ENCODE assay signal across 8 cellular contexts in the genomic region with DNA sequence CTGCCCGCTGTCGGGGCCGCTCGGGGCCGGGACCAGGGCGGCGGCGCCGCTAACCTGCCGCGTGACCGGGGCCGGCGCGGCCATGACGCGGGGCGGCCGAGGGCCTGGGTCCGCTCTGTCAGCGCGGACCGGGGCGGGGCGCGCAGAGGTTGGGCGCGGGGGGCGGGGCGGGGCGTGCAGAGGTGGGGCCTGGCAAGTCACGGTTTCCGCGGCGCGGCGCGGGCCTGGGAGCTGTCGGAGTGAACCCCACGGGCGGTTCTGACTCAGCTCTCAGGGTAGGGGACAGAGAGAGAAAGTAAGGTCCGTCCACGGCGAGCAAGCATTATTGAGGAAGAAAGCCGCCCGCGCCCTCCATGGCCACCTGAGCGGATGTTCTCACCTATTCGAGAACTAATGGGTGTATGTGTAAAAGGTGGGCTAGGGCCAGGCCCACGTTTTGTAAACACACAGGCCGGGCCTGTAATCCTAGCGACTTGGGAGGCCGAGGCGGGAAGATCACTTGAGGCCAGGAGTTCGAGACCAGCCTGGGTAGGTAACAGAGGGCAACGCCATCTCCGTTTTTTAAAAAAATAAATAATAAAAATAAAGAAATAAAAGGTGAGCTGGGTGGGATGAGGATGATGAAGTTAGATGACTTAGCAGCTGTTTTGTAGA. TPM values are rescaled to one million over a fixed set of nuclear protein-coding genes. Genes with fewer than 3 reads are reported as not detected.
DNase-seq lines count a peak whose midpoint lies in the region; ATAC-seq and TF ChIP-seq lines count a peak whose summit lies in the region.

A gene with protein sequence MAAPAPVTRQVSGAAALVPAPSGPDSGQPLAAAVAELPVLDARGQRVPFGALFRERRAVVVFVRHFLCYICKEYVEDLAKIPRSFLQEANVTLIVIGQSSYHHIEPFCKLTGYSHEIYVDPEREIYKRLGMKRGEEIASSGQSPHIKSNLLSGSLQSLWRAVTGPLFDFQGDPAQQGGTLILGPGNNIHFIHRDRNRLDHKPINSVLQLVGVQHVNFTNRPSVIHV (minus strand): TSS at position 120 of the 654 bp plus-strand sequence. CDS start 36 bp downstream, at position 84.

- peaks cover 0 to 8% of the 10 kb centered on the region in 2 donors for H3K36me3 ChIP-seq in duodenal mucosa (ENCODE audit: control insufficient read depth in 1 of 2, insufficient read depth in 2 of 2, low read length in 2 of 2)
- peaks cover 17% of the 10 kb centered on the region for H3K36me3 ChIP-seq in lower lobe of right lung

- H3K4me1 Mint-ChIP-seq in activated CD4-positive, alpha-beta memory T cell treated with anti-CD3 and anti-CD28 coated beads, Interleukin-2, amount 10 ng/mL, durations not matched to agents 7 days and 5 days, result peaks cover 17% of the 10 kb centered on the region

- peaks cover 3% of the 10 kb centered on the region for H3K27me3 Mint-ChIP-seq in activated CD4-positive, alpha-beta memory T cell treated with anti-CD3 and anti-CD28 coated beads, Interleukin-2, amount 10 ng/mL, durations not matched to agents 7 days and 5 days

- H3K4me1 ChIP-seq in duodenal mucosa (ENCODE audit: control insufficient read depth in 1 of 2, insufficient read depth in 2 of 2, low read length in 2 of 2), result peaks cover 10 to 11% of the 10 kb centered on the region in 2 donors
- H3K4me1 ChIP-seq in lower lobe of right lung, result peaks cover 28% of the 10 kb centered on the region

- peak within 1 kb of the TSS; percentile 73 to 77 for H3K4me3 ChIP-seq in duodenal mucosa (ENCODE audit: low read depth in 1 of 2, low read length in 2 of 2)
- peak within 1 kb of the TSS; percentile 72 for H3K4me3 ChIP-seq in lower lobe of right lung

- H3K4me3 Mint-ChIP-seq in activated CD4-positive, alpha-beta memory T cell treated with anti-CD3 and anti-CD28 coated beads, Interleukin-2, amount 10 ng/mL, durations not matched to agents 7 days and 5 days, result peak within 1 kb of the TSS; percentile 90

- H3K9me3 Mint-ChIP-seq in activated CD4-positive, alpha-beta memory T cell treated with anti-CD3 and anti-CD28 coated beads, Interleukin-2, amount 10 ng/mL, durations not matched to agents 7 days and 5 days, result no peaks in the 10 kb centered on the region

- ATAC-seq in GM18511 (IDR thresholded peaks at IDR 0.05; ENCODE audit: unreplicated experiment), result peak; percentile 80
- peak; percentile 84 for ATAC-seq in HG02642 (IDR thresholded peaks at IDR 0.05; ENCODE audit: poor library complexity, unreplicated experiment)
- ATAC-seq in lower lobe of right lung, result peak; percentile 89 to 93
- no peak for ATAC-seq in HG03469 (IDR thresholded peaks at IDR 0.05; ENCODE audit: unreplicated experiment)

- peak within 1 kb of the TSS; percentile 65 to 71 for H3K9ac ChIP-seq in duodenal mucosa (ENCODE audit: low read depth in 1 of 2, low read length in 2 of 2)

- H3K27ac Mint-ChIP-seq in activated CD4-positive, alpha-beta memory T cell treated with anti-CD3 and anti-CD28 coated beads, Interleukin-2, amount 10 ng/mL, durations not matched to agents 7 days and 5 days, result peak within 1 kb of the TSS; percentile 82

- H3K9me3 ChIP-seq in duodenal mucosa (ENCODE audit: control insufficient read depth in 1 of 2, low read length in 2 of 2) (no peaks in the 10 kb centered on the region), lower lobe of right lung (no peaks in the 10 kb centered on the region)

- H3K36me3 Mint-ChIP-seq in activated CD4-positive, alpha-beta memory T cell treated with anti-CD3 and anti-CD28 coated beads, Interleukin-2, amount 10 ng/mL, durations not matched to agents 7 days and 5 days (ENCODE audit: low read depth), result peaks cover 12% of the 10 kb centered on the region

- DNase-seq in NCI-H345 (lab: John Stamatoyannopoulos, UW) (peak; percentile 75), lower lobe of right lung (peak; percentile 91)
- peak; percentile 84 for DNase-seq in activated CD4-positive, alpha-beta memory T cell treated with anti-CD3 and anti-CD28 coated beads, Interleukin-2, amount 10 ng/mL, durations not matched to agents 7 days and 5 days
- DNase-seq in stimulated activated CD4-positive, alpha-beta T cell treated with anti-CD3 and anti-CD28 coated beads, TNF-alpha, amount 100 ng/mL, for 1 hour (ENCODE audit: low read depth in 3 of 3, low spot score in 1 of 3), result peak; percentile 51 to 72 (median 67)

- no peak for TF ChIP-seq CTCF in lower lobe of right lung (IDR thresholded peaks at IDR 0.05)

- POLR2A ChIA-PET in activated CD4-positive, alpha-beta memory T cell treated with anti-CD3 and anti-CD28 coated beads, Interleukin-2, amount 10 ng/mL, durations not matched to agents 7 days and 5 days (lab: Charles Lee), result interaction anchor here (0.9 to 2.0 kb wide), 4 partner anchors 11 to 206 kb away, joined by 3 to 7 read pairs (median 4); a partner anchor contains a TSS

- H3K27ac ChIP-seq in duodenal mucosa (ENCODE audit: low read depth, low read length) (peak within 1 kb of the TSS; percentile 83), lower lobe of right lung (peak within 1 kb of the TSS; percentile 97)

- intact Hi-C loops in lower lobe of right lung (cut with DNase I), result no loop called here

- CTCF ChIA-PET in activated CD4-positive, alpha-beta memory T cell treated with anti-CD3 and anti-CD28 coated beads, Interleukin-2, amount 10 ng/mL, durations not matched to agents 7 days and 5 days (lab: Charles Lee), result interaction anchor here (0.8 to 1.9 kb wide), 4 partner anchors 80 to 328 kb away, joined by 3 to 4 read pairs (median 4); no protein-coding TSS in a partner anchor

- H3K27me3 ChIP-seq in duodenal mucosa (ENCODE audit: control insufficient read depth in 1 of 2, insufficient read depth in 2 of 2, low read length in 2 of 2) (no peaks in the 10 kb centered on the region), lower lobe of right lung (ENCODE audit: low read depth) (no peaks in the 10 kb centered on the region)

RNA-seq across cellular contexts. Expression of the gene that starts here (rescaled TPM):
- 10 to 100 TPM; 11.2 to 13.4 TPM for total RNA-seq in activated CD4-positive, alpha-beta memory T cell treated with anti-CD3 and anti-CD28 coated beads, Interleukin-2, amount 10 ng/mL, durations not matched to agents 7 days and 5 days
- total RNA-seq in lower lobe of right lung, result 28.0 TPM
